ENCODE assay signal across 8 cellular contexts in genomic region chrX:14028473-14028872, GRCh38.
DNase-seq lines count a peak whose midpoint lies in the region; ATAC-seq and TF ChIP-seq lines count a peak whose summit lies in the region.

No MANE protein-coding gene starts in this region.

- peaks cover 10% of the 10 kb centered on the region for H3K4me1 ChIP-seq in effector memory CD4-positive, alpha-beta T cell (ENCODE audit: control insufficient read depth, insufficient read depth, low read length, poor library complexity, severe bottlenecking)
- no peaks in the 10 kb centered on the region for H3K4me1 ChIP-seq in rectal smooth muscle tissue (ENCODE audit: control insufficient read depth, insufficient read depth, low read length)

- peak overlapping the region; percentile 89 for H3K27ac ChIP-seq in effector memory CD4-positive, alpha-beta T cell (ENCODE audit: insufficient read depth, low read length, poor library complexity, severe bottlenecking)
- H3K27ac ChIP-seq in rectal smooth muscle tissue (ENCODE audit: low read depth, low read length), result peak overlapping the region; percentile 11

- ATAC-seq in GM19035 (IDR thresholded peaks at IDR 0.05; ENCODE audit: unreplicated experiment), result no peak
- no peak for ATAC-seq in GM19351 (IDR thresholded peaks at IDR 0.05; ENCODE audit: unreplicated experiment)
- ATAC-seq in GM18861 (IDR thresholded peaks at IDR 0.05; ENCODE audit: unreplicated experiment), result no peak

- no peak overlapping the region for H3K9ac ChIP-seq in rectal smooth muscle tissue (ENCODE audit: low read length)

- no peaks in the 10 kb centered on the region for H3K9me3 ChIP-seq in effector memory CD4-positive, alpha-beta T cell (ENCODE audit: control insufficient read depth, low read length)

- peak overlapping the region; percentile 83 for H3K4me3 ChIP-seq in GM12865 (ENCODE audit: low read depth, low read length)
- H3K4me3 ChIP-seq in effector memory CD4-positive, alpha-beta T cell (ENCODE audit: insufficient read depth, low read depth, low read length, poor library complexity, severe bottlenecking), result no peak overlapping the region
- H3K4me3 ChIP-seq in rectal smooth muscle tissue (ENCODE audit: low read length), result no peak overlapping the region

- TF ChIP-seq CTCF in GM12865 (IDR thresholded peaks at IDR 0.05; ENCODE audit: insufficient read depth, low read depth, low read length, missing control alignments), result no peak

- no peaks in the 10 kb centered on the region for H3K36me3 ChIP-seq in effector memory CD4-positive, alpha-beta T cell (ENCODE audit: control insufficient read depth, insufficient read depth, low read length)
- no peaks in the 10 kb centered on the region for H3K36me3 ChIP-seq in rectal smooth muscle tissue (ENCODE audit: control insufficient read depth, insufficient read depth, low read length)

- peak; percentile 43 for DNase-seq in GM12865 (ENCODE audit: low read depth)
- peak; percentile 11 for DNase-seq in NCI-H69 (lab: John Stamatoyannopoulos, UW)
- DNase-seq in effector memory CD4-positive, alpha-beta T cell, result no peak
- no peak for DNase-seq in COLO829 (ENCODE audit: low spot score)

- no peaks in the 10 kb centered on the region for H3K27me3 ChIP-seq in effector memory CD4-positive, alpha-beta T cell (replicated peaks; ENCODE audit: control insufficient read depth, insufficient read depth, low read length, poor library complexity, severe bottlenecking)
- H3K27me3 ChIP-seq in rectal smooth muscle tissue (ENCODE audit: control insufficient read depth, insufficient read depth, low read length), result no peaks in the 10 kb centered on the region

Comparison
In these comparisons a context has a peak if more than half of its experiments do, and no peak if none do; other contexts are left out.
1. DNase-seq: peak in GM12865 (single experiment) and NCI-H69 (single experiment); none in effector memory CD4-positive, alpha-beta T cell (0 of 3) and COLO829 (single experiment).